2 cellular contexts compared by ENCODE assay signal in genomic region chr1:209412566-209412965, GRCh38.
TF ChIP-seq lines count a peak whose summit lies in the region.

No MANE protein-coding gene starts in this region.

TF ChIP-seq in SK-N-SH, 30 proteins besides CTCF, POLR2A, EP300 and RAD21 (continued from another document):
- TF ChIP-seq MAX (IDR thresholded peaks at IDR 0.05; ENCODE audit: low read depth) (no peak), EZH2phosphoT487 (IDR thresholded peaks at IDR 0.05; ENCODE audit: borderline replicate concordance, low read depth) (no peak), RCOR1 (IDR thresholded peaks at IDR 0.05; ENCODE audit: low read length) (no peak), POLR2AphosphoS5 (IDR thresholded peaks at IDR 0.05; ENCODE audit: low read depth, low read length) (no peak), RFX5 (IDR thresholded peaks at IDR 0.05; ENCODE audit: low read length) (no peak), YY1 (IDR thresholded peaks at IDR 0.05; ENCODE audit: low read depth) (no peak)
- TF ChIP-seq, protein P1, sequence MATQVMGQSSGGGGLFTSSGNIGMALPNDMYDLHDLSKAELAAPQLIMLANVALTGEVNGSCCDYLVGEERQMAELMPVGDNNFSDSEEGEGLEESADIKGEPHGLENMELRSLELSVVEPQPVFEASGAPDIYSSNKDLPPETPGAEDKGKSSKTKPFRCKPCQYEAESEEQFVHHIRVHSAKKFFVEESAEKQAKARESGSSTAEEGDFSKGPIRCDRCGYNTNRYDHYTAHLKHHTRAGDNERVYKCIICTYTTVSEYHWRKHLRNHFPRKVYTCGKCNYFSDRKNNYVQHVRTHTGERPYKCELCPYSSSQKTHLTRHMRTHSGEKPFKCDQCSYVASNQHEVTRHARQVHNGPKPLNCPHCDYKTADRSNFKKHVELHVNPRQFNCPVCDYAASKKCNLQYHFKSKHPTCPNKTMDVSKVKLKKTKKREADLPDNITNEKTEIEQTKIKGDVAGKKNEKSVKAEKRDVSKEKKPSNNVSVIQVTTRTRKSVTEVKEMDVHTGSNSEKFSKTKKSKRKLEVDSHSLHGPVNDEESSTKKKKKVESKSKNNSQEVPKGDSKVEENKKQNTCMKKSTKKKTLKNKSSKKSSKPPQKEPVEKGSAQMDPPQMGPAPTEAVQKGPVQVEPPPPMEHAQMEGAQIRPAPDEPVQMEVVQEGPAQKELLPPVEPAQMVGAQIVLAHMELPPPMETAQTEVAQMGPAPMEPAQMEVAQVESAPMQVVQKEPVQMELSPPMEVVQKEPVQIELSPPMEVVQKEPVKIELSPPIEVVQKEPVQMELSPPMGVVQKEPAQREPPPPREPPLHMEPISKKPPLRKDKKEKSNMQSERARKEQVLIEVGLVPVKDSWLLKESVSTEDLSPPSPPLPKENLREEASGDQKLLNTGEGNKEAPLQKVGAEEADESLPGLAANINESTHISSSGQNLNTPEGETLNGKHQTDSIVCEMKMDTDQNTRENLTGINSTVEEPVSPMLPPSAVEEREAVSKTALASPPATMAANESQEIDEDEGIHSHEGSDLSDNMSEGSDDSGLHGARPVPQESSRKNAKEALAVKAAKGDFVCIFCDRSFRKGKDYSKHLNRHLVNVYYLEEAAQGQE (IDR thresholded peaks at IDR 0.05; ENCODE audit: low read depth, low read length) = no peak
TF ChIP-seq in SK-N-SH: peak in this region for 0.

TF ChIP-seq in SK-N-SH treated with all-trans-retinoic acid at 6 μM for 48 hours, 23 proteins besides CTCF, POLR2A, EP300 and RAD21 (continued from another document):
- TF ChIP-seq POU6F1 (CRISPR knock-in tag; IDR thresholded peaks at IDR 0.05; ENCODE audit: borderline replicate concordance, low read depth) (no peak), ZNF8 (CRISPR knock-in tag; IDR thresholded peaks at IDR 0.05) (no peak), CSDC2 (CRISPR knock-in tag; IDR thresholded peaks at IDR 0.05) (no peak), TCF4 (CRISPR knock-in tag; IDR thresholded peaks at IDR 0.05; ENCODE audit: borderline replicate concordance) (no peak), TOX (CRISPR knock-in tag; IDR thresholded peaks at IDR 0.05; ENCODE audit: borderline replicate concordance) (no peak), OSR1 (CRISPR knock-in tag; IDR thresholded peaks at IDR 0.05) (no peak), ZNF565 (CRISPR knock-in tag; conservative IDR thresholded peaks at IDR 0.05; ENCODE audit: low read depth) (no peak), RARB (CRISPR knock-in tag; IDR thresholded peaks at IDR 0.05) (no peak), ZC3H10 (CRISPR knock-in tag; IDR thresholded peaks at IDR 0.05) (no peak)
- TF ChIP-seq, protein P2, sequence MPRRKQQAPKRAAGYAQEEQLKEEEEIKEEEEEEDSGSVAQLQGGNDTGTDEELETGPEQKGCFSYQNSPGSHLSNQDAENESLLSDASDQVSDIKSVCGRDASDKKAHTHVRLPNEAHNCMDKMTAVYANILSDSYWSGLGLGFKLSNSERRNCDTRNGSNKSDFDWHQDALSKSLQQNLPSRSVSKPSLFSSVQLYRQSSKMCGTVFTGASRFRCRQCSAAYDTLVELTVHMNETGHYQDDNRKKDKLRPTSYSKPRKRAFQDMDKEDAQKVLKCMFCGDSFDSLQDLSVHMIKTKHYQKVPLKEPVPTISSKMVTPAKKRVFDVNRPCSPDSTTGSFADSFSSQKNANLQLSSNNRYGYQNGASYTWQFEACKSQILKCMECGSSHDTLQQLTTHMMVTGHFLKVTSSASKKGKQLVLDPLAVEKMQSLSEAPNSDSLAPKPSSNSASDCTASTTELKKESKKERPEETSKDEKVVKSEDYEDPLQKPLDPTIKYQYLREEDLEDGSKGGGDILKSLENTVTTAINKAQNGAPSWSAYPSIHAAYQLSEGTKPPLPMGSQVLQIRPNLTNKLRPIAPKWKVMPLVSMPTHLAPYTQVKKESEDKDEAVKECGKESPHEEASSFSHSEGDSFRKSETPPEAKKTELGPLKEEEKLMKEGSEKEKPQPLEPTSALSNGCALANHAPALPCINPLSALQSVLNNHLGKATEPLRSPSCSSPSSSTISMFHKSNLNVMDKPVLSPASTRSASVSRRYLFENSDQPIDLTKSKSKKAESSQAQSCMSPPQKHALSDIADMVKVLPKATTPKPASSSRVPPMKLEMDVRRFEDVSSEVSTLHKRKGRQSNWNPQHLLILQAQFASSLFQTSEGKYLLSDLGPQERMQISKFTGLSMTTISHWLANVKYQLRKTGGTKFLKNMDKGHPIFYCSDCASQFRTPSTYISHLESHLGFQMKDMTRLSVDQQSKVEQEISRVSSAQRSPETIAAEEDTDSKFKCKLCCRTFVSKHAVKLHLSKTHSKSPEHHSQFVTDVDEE (CRISPR knock-in tag; IDR thresholded peaks at IDR 0.05) = no peak
